13 cellular contexts compared by ENCODE assay signal in the genomic region with DNA sequence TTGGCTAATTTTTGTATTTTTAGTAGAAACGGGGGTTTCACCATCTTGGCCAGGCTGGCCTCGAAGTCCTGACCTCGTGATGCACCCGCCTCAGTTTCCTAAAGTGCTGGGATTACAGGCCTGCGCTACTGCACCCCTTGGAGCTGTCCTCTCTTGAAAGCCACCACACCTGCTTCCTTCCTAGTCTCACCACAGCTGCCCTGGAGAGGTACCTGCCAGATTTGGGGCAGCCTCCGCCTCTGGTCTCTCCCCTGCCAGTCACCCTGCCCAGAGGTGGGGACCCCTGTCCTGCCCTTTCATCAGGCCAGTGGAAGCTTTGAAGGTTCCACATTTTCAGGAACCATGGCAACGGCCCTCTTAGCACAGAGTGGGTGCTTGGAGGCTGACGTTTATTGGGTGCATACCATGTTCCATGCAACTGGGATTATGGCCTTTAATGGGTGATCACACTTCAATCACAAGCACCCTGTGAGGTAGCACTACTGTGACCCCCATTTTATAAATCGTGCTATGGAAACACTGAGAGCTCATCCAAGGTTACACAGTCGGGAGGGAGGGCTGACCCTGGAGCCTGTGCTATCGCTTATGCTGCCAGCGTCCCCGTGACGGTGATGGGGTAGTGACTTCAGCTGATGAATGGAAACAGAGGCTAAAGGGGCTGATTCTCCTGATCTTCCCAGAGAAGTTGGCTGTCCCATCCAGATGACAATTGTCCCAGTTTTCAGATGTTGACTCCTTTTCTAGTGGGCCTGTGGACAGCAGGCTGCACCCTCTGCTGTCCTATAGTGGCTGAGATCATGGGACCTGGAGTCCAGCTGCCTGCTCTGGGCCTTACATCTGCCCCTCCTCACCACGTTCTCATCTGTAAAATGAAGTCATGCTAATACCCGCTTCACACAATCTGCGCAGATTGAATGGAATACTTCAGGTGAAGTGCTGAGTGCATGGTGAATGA. TPM values are rescaled to one million over a fixed set of nuclear protein-coding genes. Genes with fewer than 3 reads are reported as not detected.
DNase-seq lines count a peak whose midpoint lies in the region; TF ChIP-seq lines count a peak whose summit lies in the region.
"Had no signal": no experiment of that assay in that cellular context is flagged by ENCODE, and none has a peak within 500 bp of the region (broad histone marks: within the 10 kb centered on the region; RNA-seq: fewer than 3 reads in every experiment).

No MANE protein-coding gene starts in this region.

- H3K4me3 ChIP-seq in HEK293 (ENCODE audit: low read depth, low read length) (no peak overlapping the region), dorsolateral prefrontal cortex (no peak overlapping the region), smooth muscle cell (no peak overlapping the region)

- H3K79me2 ChIP-seq in smooth muscle cell (ENCODE audit: low read depth): no peaks in the 10 kb centered on the region

- H3K27ac ChIP-seq in HEK293 (ENCODE audit: extremely low read depth, low read depth, low read length) (no peak overlapping the region), dorsolateral prefrontal cortex (peak overlapping the region in 55 of 59 donors; percentile 1 to 97 (median 71)), smooth muscle cell (ENCODE audit: low read depth) (peak overlapping the region; percentile 74)

- TF ChIP-seq CTCF in HEK293 (tag by site-specific recombination; IDR thresholded peaks at IDR 0.05) (no peak), dorsolateral prefrontal cortex (IDR thresholded peaks at IDR 0.05 in 54 of 56, conservative IDR thresholded peaks at IDR 0.05 in 2 of 56; ENCODE audit: low read depth in 1 of 56, partially characterized antibody in 56 of 56) (peak in 22 of 56 donors; percentile 5 to 45 (median 20)), smooth muscle cell (IDR thresholded peaks at IDR 0.05; ENCODE audit: borderline replicate concordance, insufficient read depth, poor library complexity, severe bottlenecking) (no peak), GM20000 (IDR thresholded peaks at IDR 0.05; ENCODE audit: extremely low read depth, missing control alignments) (no peak)

- H3K36me3 ChIP-seq in HEK293 (ENCODE audit: control insufficient read depth in 2 of 2, insufficient read depth in 1 of 2, low read length in 2 of 2) (no peaks in the 10 kb centered on the region), smooth muscle cell (ENCODE audit: low read depth) (no peaks in the 10 kb centered on the region)
- H3K36me3 ChIP-seq: BE2C had no signal

- no peak overlapping the region for H2AFZ ChIP-seq in smooth muscle cell (ENCODE audit: low read depth)

- no peak overlapping the region for H3K9ac ChIP-seq in smooth muscle cell (ENCODE audit: low read depth)

- H4K20me1 ChIP-seq in smooth muscle cell (ENCODE audit: low read depth): no peaks in the 10 kb centered on the region

- H3K4me1 ChIP-seq in HEK293 (ENCODE audit: control insufficient read depth, insufficient read depth, low read length) (peaks cover 14% of the 10 kb centered on the region), smooth muscle cell (ENCODE audit: low read depth) (no peaks in the 10 kb centered on the region)

- H3K4me2 ChIP-seq in smooth muscle cell: peak overlapping the region; percentile 72

- DNase-seq in dorsolateral prefrontal cortex (peak in 1 of 10 donors; percentile 47), mesenteric fat pad (ENCODE audit: low spot score) (peak; percentile 47), smooth muscle cell (lab: John Stamatoyannopoulos, UW; ENCODE audit: unreplicated experiment) (no peak), GM20000 (ENCODE audit: low spot score) (no peak), foreskin melanocyte (no peak)
- no peak for DNase-seq in NK-92 treated with Interleukin-12 subunit alpha and Interleukin-12 subunit beta, amount 100 ng/mL, for 24 hours (lab: John Stamatoyannopoulos, UW)
- no peak for DNase-seq in stimulated activated CD4-positive, alpha-beta T cell treated with anti-CD3 and anti-CD28 coated beads, Interleukin-4, amount 100 ng/mL, for 1 hour
- DNase-seq: ACHN; BE2C; CD4-positive, alpha-beta memory T cell; GF-D8; KBM-7 had no signal

- H3K27me3 ChIP-seq in dorsolateral prefrontal cortex (peaks cover 0 to 6% (median 0%) of the 10 kb centered on the region in 45 donors), smooth muscle cell (ENCODE audit: low read depth) (no peaks in the 10 kb centered on the region)
- H3K27me3 ChIP-seq: BE2C had no signal

- POLR2A ChIA-PET in HEK293 (lab: Yijun Ruan, JAX): no interaction called here

- CTCF ChIA-PET in HEK293 (lab: Yijun Ruan, JAX): interaction anchor here (0.6 to 2.0 kb wide), 19 partner anchors 9 to 666 kb away, joined by 3 to 7 read pairs (median 4); no protein-coding TSS in a partner anchor

- H3K9me3 ChIP-seq in HEK293 (ENCODE audit: control insufficient read depth, insufficient read depth, low read depth, low read length) (no peaks in the 10 kb centered on the region), smooth muscle cell (replicated peaks; ENCODE audit: low read depth) (no peaks in the 10 kb centered on the region)
- H3K9me3 ChIP-seq: BE2C had no signal

- intact Hi-C loops in dorsolateral prefrontal cortex (cut with DNase I): loop anchor here (1.0 to 10.0 kb wide), 5 partner anchors 123 to 660 kb away; no protein-coding TSS in a partner anchor

- H3F3A ChIP-seq in smooth muscle cell (ENCODE audit: low read depth): peaks cover 21% of the 10 kb centered on the region

- WGBS in smooth muscle cell (ENCODE audit: low lambda C conversion rate): 87% methylated on average over 17 of the region's 17 CpGs

TF ChIP-seq in HEK293, 187 proteins besides CTCF, POLR2A, EP300 and RAD21:
- TF ChIP-seq ZNF10 (tag by site-specific recombination; IDR thresholded peaks at IDR 0.05) (0 out of 2 replicates have a peak, but pooled peaks have one; percentile 45), ZNF140 (tag by site-specific recombination; IDR thresholded peaks at IDR 0.05) (no peak)

RNA-seq across cellular contexts. Expression of a gene that starts 11.5 kb away (rescaled TPM):
- total RNA-seq in dorsolateral prefrontal cortex (100 to 1,000 TPM in 94 of 120 experiments, 10 to 100 TPM in 26; 69.8 to 487 (median 136) TPM), mesenteric fat pad (1.4 TPM), smooth muscle cell (85.9 and 115 TPM in 2 replicates)
- polyA plus RNA-seq in smooth muscle cell: 82.7 and 103 TPM in 2 replicates

Comparison
In these comparisons a context has a peak if more than half of its experiments do, and no peak if none do; other contexts are left out.
1. RNA of a gene that starts 11.5 kb away (total RNA-seq): 69.8 to 487 TPM in dorsolateral prefrontal cortex and 85.9 to 115 TPM in smooth muscle cell; 1.4 TPM in mesenteric fat pad (single experiment); every median in the first group is over 10 times any median in the second.